Comparison of ENCODE assay signal across 20 cellular contexts in the genomic region with DNA sequence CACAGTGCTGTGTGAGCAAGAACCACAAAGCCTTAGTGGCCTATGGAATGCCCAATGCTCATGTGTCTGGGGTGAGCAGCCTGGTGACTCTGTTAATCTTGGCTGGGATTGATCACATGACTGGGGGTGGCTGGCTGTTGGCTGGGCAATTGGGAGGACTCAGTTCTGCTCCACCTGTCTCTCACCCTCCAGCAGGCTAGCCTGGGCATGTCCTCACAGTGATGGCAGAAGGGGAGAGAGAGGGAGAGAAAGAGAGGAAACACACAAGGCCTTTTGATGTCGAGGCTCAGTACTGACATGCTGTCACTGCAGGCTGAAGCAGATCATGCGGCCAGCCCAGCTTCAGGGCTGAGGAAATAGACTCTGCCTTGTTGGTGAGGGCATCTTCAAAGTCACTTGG.
A peak's percentile ranks its signal among the peaks of the same experiment; 100 is the strongest.
DNase-seq lines count a peak whose midpoint lies in the region; ATAC-seq and TF ChIP-seq lines count a peak whose summit lies in the region.
"Had no signal": no experiment of that assay in that cellular context is flagged by ENCODE, and none has a peak within 500 bp of the region (broad histone marks: within the 10 kb centered on the region; RNA-seq: fewer than 3 reads in every experiment).

No MANE protein-coding gene starts in this region.

- H3K9me3 Mint-ChIP-seq in brain, result peaks cover 0 to 3% (median 0%) of the 10 kb centered on the region in 5 experiments
- no peaks in the 10 kb centered on the region for H3K9me3 Mint-ChIP-seq in activated T-helper 1 cell treated with anti-CD3 and anti-CD28 coated beads, Interleukin-12 subunit alpha, Interleukin-12 subunit beta, Interleukin-2, Interleukin-4 antibody, amounts not matched to agents 30 ng/mL and 10 ng/mL and 1 ng/mL, durations not matched to agents 14 hours and 24 hours and 36 hours
- H3K9me3 Mint-ChIP-seq: natural killer cell treated with Interleukin-12 subunit alpha and Interleukin-12 subunit beta and Interleukin-15 and Interleukin-18, amount 100 ng/mL, for 72 hours had no signal

- intact Hi-C loops in activated T-helper 1 cell treated with anti-CD3 and anti-CD28 coated beads, Interleukin-12 subunit alpha, Interleukin-12 subunit beta, Interleukin-2, Interleukin-4 antibody, amounts not matched to agents 30 ng/mL and 10 ng/mL and 1 ng/mL, durations not matched to agents 14 hours and 24 hours and 36 hours (cut with micrococcal nuclease), result no loop called here

- TF ChIP-seq CTCF in GM06990 (IDR thresholded peaks at IDR 0.05; ENCODE audit: insufficient read depth, low read length, poor library complexity, severe bottlenecking) (no peak), brain (conservative IDR thresholded peaks at IDR 0.05) (no peak)

- H3K27me3 Mint-ChIP-seq in brain, result peaks cover 15% of the 10 kb centered on the region
- peaks cover 3% of the 10 kb centered on the region for H3K27me3 Mint-ChIP-seq in activated T-helper 1 cell treated with anti-CD3 and anti-CD28 coated beads, Interleukin-12 subunit alpha, Interleukin-12 subunit beta, Interleukin-2, Interleukin-4 antibody, amounts not matched to agents 30 ng/mL and 10 ng/mL and 1 ng/mL, durations not matched to agents 14 hours and 24 hours and 36 hours (ENCODE audit: insufficient read depth)

- no peaks in the 10 kb centered on the region for H3K36me3 ChIP-seq in GM06990 (ENCODE audit: control insufficient read depth, insufficient read depth, low read length)

- ATAC-seq in GM21390 (IDR thresholded peaks at IDR 0.05; ENCODE audit: unreplicated experiment), result no peak
- ATAC-seq: GM12878; natural killer cell treated with Interleukin-12 subunit alpha and Interleukin-12 subunit beta and Interleukin-15 and Interleukin-18, amount 100 ng/mL, for 72 hours; Right ventricle myocardium inferior had no signal

- H3K27me3 ChIP-seq in GM06990 (replicated peaks; ENCODE audit: control insufficient read depth, insufficient read depth, low read length), result no peaks in the 10 kb centered on the region

- H3K4me1 Mint-ChIP-seq in brain, result peaks cover 17% of the 10 kb centered on the region
- no peaks in the 10 kb centered on the region for H3K4me1 Mint-ChIP-seq in activated T-helper 1 cell treated with anti-CD3 and anti-CD28 coated beads, Interleukin-12 subunit alpha, Interleukin-12 subunit beta, Interleukin-2, Interleukin-4 antibody, amounts not matched to agents 30 ng/mL and 10 ng/mL and 1 ng/mL, durations not matched to agents 14 hours and 24 hours and 36 hours (ENCODE audit: low read depth)
- H3K4me1 Mint-ChIP-seq: B cell had no signal

- DNase-seq in GM06990 (ENCODE audit: extremely low read depth, insufficient read length), result peak; percentile 7
- DNase-seq in NCI-H1105 (lab: John Stamatoyannopoulos, UW), result peak; percentile 67
- peak; percentile 1 for DNase-seq in myocyte (ENCODE audit: low read depth)
- no peak for DNase-seq in activated T-helper 1 cell treated with anti-CD3 and anti-CD28 coated beads, Interleukin-12 subunit alpha, Interleukin-12 subunit beta, Interleukin-2, Interleukin-4 antibody, amounts not matched to agents 30 ng/mL and 10 ng/mL and 1 ng/mL, durations not matched to agents 14 hours and 24 hours and 36 hours (ENCODE audit: low spot score)
- no peak for DNase-seq in HK-2 (ENCODE audit: unreplicated experiment)
- DNase-seq: activated naive CD4-positive, alpha-beta T cell treated with anti-CD3 and anti-CD28 coated beads, Interleukin-2, amount 50 U/mL, for 16 hours; aorta; Caco-2; effector CD8-positive, alpha-beta T cell; mesenchymal stem cell; MM.1S; NCI-H187; stimulated activated CD4-positive, alpha-beta T cell treated with anti-CD3 and anti-CD28 coated beads, Interleukin-1b, Interleukin-23, amount 100 ng/mL, for 48 hours; stimulated activated naive CD4-positive, alpha-beta T cell had no signal

- peak overlapping the region in 3 of 5 experiments; percentile 23 to 53 (median 25) for H3K27ac Mint-ChIP-seq in brain
- no peak overlapping the region for H3K27ac Mint-ChIP-seq in activated T-helper 1 cell treated with anti-CD3 and anti-CD28 coated beads, Interleukin-12 subunit alpha, Interleukin-12 subunit beta, Interleukin-2, Interleukin-4 antibody, amounts not matched to agents 30 ng/mL and 10 ng/mL and 1 ng/mL, durations not matched to agents 14 hours and 24 hours and 36 hours
- H3K27ac Mint-ChIP-seq: B cell; natural killer cell treated with Interleukin-12 subunit alpha and Interleukin-12 subunit beta and Interleukin-15 and Interleukin-18, amount 100 ng/mL, for 72 hours had no signal

- no peak overlapping the region for H3K4me3 ChIP-seq in GM06990 (replicated peaks; ENCODE audit: low read depth, low read length)
- H3K4me3 ChIP-seq: GM12878 had no signal

- no peaks in the 10 kb centered on the region for H3K36me3 Mint-ChIP-seq in brain
- no peaks in the 10 kb centered on the region for H3K36me3 Mint-ChIP-seq in activated T-helper 1 cell treated with anti-CD3 and anti-CD28 coated beads, Interleukin-12 subunit alpha, Interleukin-12 subunit beta, Interleukin-2, Interleukin-4 antibody, amounts not matched to agents 30 ng/mL and 10 ng/mL and 1 ng/mL, durations not matched to agents 14 hours and 24 hours and 36 hours (ENCODE audit: low read depth)
- H3K36me3 Mint-ChIP-seq: natural killer cell treated with Interleukin-12 subunit alpha and Interleukin-12 subunit beta and Interleukin-15 and Interleukin-18, amount 100 ng/mL, for 72 hours had no signal

- H3K4me3 Mint-ChIP-seq in brain, result no peak overlapping the region
- no peak overlapping the region for H3K4me3 Mint-ChIP-seq in activated T-helper 1 cell treated with anti-CD3 and anti-CD28 coated beads, Interleukin-12 subunit alpha, Interleukin-12 subunit beta, Interleukin-2, Interleukin-4 antibody, amounts not matched to agents 30 ng/mL and 10 ng/mL and 1 ng/mL, durations not matched to agents 14 hours and 24 hours and 36 hours
- H3K4me3 Mint-ChIP-seq: B cell; natural killer cell treated with Interleukin-12 subunit alpha and Interleukin-12 subunit beta and Interleukin-15 and Interleukin-18, amount 100 ng/mL, for 72 hours had no signal

Comparison
In these comparisons a context has a peak if more than half of its experiments do, and no peak if none do; other contexts are left out.
1. DNase-seq: peak in GM06990 (single experiment), NCI-H1105 (single experiment) and myocyte (single experiment); none in activated T-helper 1 cell treated with anti-CD3 and anti-CD28 coated beads, Interleukin-12 subunit alpha, Interleukin-12 subunit beta, Interleukin-2, Interleukin-4 antibody, amounts not matched to agents 30 ng/mL and 10 ng/mL and 1 ng/mL, durations not matched to agents 14 hours and 24 hours and 36 hours (single experiment) and HK-2 (single experiment).